In the genomic region with DNA sequence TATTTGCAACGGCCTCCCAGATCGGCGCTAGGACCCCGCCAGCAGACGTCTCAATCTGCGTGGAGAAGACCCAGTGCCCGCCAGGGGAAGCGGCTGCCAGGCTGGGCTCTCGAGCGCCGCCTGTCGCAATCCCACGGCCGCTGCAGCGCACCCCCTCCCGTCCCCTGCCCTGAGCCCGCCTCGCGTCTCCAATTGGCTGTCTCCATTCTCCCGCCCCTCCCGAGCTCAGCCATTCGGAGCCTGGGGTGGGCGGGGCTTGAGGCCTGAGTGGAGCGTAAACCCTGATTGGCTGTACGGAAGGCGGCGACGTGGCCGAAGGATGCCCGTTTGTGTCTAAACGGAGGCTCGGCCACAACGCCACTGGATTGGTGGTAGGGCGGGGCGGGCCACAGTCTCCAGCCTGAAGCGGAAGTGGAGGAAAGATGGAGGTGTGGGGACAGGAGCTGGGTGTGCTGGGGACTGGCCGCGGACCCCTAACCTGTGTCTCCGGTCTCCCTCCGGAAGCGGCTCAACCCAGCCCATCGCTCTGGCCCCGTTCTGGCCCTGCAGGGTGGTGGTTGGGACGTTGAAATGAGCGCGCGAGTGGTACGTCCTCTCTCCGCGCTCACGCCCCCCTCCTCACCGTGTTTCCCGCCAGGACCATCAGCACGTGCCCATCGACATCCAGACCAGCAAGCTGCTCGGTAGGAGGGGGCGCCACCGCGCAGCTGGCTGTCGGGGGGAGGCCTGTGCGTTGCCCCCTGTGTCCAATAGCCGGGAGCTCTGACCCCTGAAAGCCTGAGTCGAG, we compare ENCODE assay signal across 1 cellular context.
TF ChIP-seq lines count a peak whose summit lies in the region.

A gene with protein sequence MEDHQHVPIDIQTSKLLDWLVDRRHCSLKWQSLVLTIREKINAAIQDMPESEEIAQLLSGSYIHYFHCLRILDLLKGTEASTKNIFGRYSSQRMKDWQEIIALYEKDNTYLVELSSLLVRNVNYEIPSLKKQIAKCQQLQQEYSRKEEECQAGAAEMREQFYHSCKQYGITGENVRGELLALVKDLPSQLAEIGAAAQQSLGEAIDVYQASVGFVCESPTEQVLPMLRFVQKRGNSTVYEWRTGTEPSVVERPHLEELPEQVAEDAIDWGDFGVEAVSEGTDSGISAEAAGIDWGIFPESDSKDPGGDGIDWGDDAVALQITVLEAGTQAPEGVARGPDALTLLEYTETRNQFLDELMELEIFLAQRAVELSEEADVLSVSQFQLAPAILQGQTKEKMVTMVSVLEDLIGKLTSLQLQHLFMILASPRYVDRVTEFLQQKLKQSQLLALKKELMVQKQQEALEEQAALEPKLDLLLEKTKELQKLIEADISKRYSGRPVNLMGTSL (plus strand): TSS at position 389 of the 787 bp plus-strand sequence. CDS start 34 bp downstream, at position 423.

TF ChIP-seq in HepG2, 621 proteins besides CTCF, POLR2A, EP300 and RAD21 (continued from another document and continues in another):
- TF ChIP-seq, protein P1, sequence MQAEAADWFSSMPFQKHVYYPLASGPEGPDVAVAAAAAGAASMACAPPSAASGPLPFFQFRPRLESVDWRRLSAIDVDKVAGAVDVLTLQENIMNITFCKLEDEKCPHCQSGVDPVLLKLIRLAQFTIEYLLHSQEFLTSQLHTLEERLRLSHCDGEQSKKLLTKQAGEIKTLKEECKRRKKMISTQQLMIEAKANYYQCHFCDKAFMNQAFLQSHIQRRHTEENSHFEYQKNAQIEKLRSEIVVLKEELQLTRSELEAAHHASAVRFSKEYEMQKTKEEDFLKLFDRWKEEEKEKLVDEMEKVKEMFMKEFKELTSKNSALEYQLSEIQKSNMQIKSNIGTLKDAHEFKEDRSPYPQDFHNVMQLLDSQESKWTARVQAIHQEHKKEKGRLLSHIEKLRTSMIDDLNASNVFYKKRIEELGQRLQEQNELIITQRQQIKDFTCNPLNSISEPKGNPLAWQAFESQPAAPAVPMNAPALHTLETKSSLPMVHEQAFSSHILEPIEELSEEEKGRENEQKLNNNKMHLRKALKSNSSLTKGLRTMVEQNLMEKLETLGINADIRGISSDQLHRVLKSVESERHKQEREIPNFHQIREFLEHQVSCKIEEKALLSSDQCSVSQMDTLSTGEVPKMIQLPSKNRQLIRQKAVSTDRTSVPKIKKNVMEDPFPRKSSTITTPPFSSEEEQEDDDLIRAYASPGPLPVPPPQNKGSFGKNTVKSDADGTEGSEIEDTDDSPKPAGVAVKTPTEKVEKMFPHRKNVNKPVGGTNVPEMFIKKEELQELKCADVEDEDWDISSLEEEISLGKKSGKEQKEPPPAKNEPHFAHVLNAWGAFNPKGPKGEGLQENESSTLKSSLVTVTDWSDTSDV (CRISPR knock-in tag; IDR thresholded peaks at IDR 0.05), result 0 out of 2 replicates have a peak, but pooled peaks have one; percentile 47
- TF ChIP-seq ZNF891 (CRISPR knock-in tag; IDR thresholded peaks at IDR 0.05) (peak; percentile 95), MXI1 (IDR thresholded peaks at IDR 0.05; ENCODE audit: borderline replicate concordance, low read depth, low read length) (peak; percentile 87; the same call in 2 of the 3 replicates), ZNF207 (IDR thresholded peaks at IDR 0.05; ENCODE audit: borderline replicate concordance) (no peak), ZNF468 (CRISPR knock-in tag; IDR thresholded peaks at IDR 0.05) (peak; percentile 97), ZKSCAN8 (CRISPR knock-in tag; IDR thresholded peaks at IDR 0.05; ENCODE audit: borderline replicate concordance) (peak; percentile 91; the same call in 1 of the 2 replicates), KAT8 (CRISPR knock-in tag; IDR thresholded peaks at IDR 0.05) (peak; percentile 94), ZNF3 (CRISPR knock-in tag; IDR thresholded peaks at IDR 0.05) (peak; percentile 23; the same call in 1 of the 2 replicates), TEAD3 (CRISPR knock-in tag; optimal IDR thresholded peaks at IDR 0.05; ENCODE audit: borderline replicate concordance) (peak; percentile 89), NFRKB (IDR thresholded peaks at IDR 0.05) (no peak), TOE1 (CRISPR knock-in tag; IDR thresholded peaks at IDR 0.05) (peak; percentile 83; the same call in 1 of the 2 replicates), LCORL (IDR thresholded peaks at IDR 0.05) (no peak), LCORL (CRISPR knock-in tag; IDR thresholded peaks at IDR 0.05) (peak; percentile 85), GATAD2A (CRISPR knock-in tag; IDR thresholded peaks at IDR 0.05) (peak; percentile 82), DNMT1 (CRISPR knock-in tag; IDR thresholded peaks at IDR 0.05) (peak; percentile 97), NCOA2 (CRISPR knock-in tag; IDR thresholded peaks at IDR 0.05) (peak; percentile 47), FOSL1 (CRISPR knock-in tag; IDR thresholded peaks at IDR 0.05; ENCODE audit: borderline replicate concordance) (no peak), MBNL3 (CRISPR knock-in tag; conservative IDR thresholded peaks at IDR 0.05) (no peak), POLR2AphosphoS5 (IDR thresholded peaks at IDR 0.05; ENCODE audit: low read depth, low read length) (peak; percentile 84), PCBP2 (optimal IDR thresholded peaks at IDR 0.05; ENCODE audit: low read depth, low read length, poor library complexity, severe bottlenecking) (no peak), HNF4A (CRISPR knock-in tag; IDR thresholded peaks at IDR 0.05) (peak; percentile 40; the same call in 1 of the 2 replicates), SKI (IDR thresholded peaks at IDR 0.05; ENCODE audit: partially characterized antibody) (peak; percentile 86), CENPX (CRISPR knock-in tag; IDR thresholded peaks at IDR 0.05) (no peak), NR2F6 (IDR thresholded peaks at IDR 0.05) (no peak), NR2F6 (CRISPR knock-in tag; IDR thresholded peaks at IDR 0.05) (peak; percentile 60), ZFP41 (CRISPR knock-in tag; IDR thresholded peaks at IDR 0.05; ENCODE audit: borderline replicate concordance) (peak; percentile 96; the same call in 1 of the 2 replicates), SIN3B (IDR thresholded peaks at IDR 0.05; ENCODE audit: low read length) (0 out of 2 replicates have a peak, but pooled peaks have one; percentile 19), ZBTB7B (CRISPR knock-in tag; IDR thresholded peaks at IDR 0.05) (no peak; the same call in 1 of the 2 replicates), ZNF484 (CRISPR knock-in tag; IDR thresholded peaks at IDR 0.05; ENCODE audit: borderline replicate concordance, low read depth) (0 out of 2 replicates have a peak, but pooled peaks have one; percentile 57), KDM1A (CRISPR knock-in tag; IDR thresholded peaks at IDR 0.05) (no peak; the same call in none of the 2 replicates), KLF16 (CRISPR knock-in tag; IDR thresholded peaks at IDR 0.05) (peak; percentile 55 to 84; a peak in 3 of 4 replicates), GZF1 (CRISPR knock-in tag; IDR thresholded peaks at IDR 0.05) (peak; percentile 79), ZBTB8A (CRISPR knock-in tag; IDR thresholded peaks at IDR 0.05; ENCODE audit: borderline replicate concordance, low read depth) (0 out of 2 replicates have a peak, but pooled peaks have one; percentile 79), ZNF232 (CRISPR knock-in tag; IDR thresholded peaks at IDR 0.05; ENCODE audit: borderline replicate concordance) (peak; percentile 57; the same call in 1 of the 2 replicates), ELF4 (CRISPR knock-in tag; IDR thresholded peaks at IDR 0.05; ENCODE audit: borderline replicate concordance) (peak; percentile 99), SALL1 (CRISPR knock-in tag; IDR thresholded peaks at IDR 0.05) (peak; percentile 86), ETV5 (CRISPR knock-in tag; IDR thresholded peaks at IDR 0.05; ENCODE audit: borderline replicate concordance) (peak; percentile 47), ZNF720 (CRISPR knock-in tag; IDR thresholded peaks at IDR 0.05) (peak; percentile 53; the same call in 1 of the 2 replicates), MAZ (IDR thresholded peaks at IDR 0.05; ENCODE audit: borderline replicate concordance, low read depth, low read length) (peak; percentile 96), MAZ (CRISPR knock-in tag; IDR thresholded peaks at IDR 0.05; ENCODE audit: low read depth) (peak; percentile 96), SMYD3 (CRISPR knock-in tag; IDR thresholded peaks at IDR 0.05) (peak; percentile 93), AGO1 (IDR thresholded peaks at IDR 0.05; ENCODE audit: low read depth, low read length, poor library complexity, severe bottlenecking) (peak; percentile 62), ZNF430 (CRISPR knock-in tag; IDR thresholded peaks at IDR 0.05) (peak; percentile 92), ZNF557 (CRISPR knock-in tag; IDR thresholded peaks at IDR 0.05) (no peak), ZNF670 (CRISPR knock-in tag; IDR thresholded peaks at IDR 0.05; ENCODE audit: borderline replicate concordance) (peak; percentile 92; the same call in 1 of the 2 replicates)
- TF ChIP-seq, protein P2, sequence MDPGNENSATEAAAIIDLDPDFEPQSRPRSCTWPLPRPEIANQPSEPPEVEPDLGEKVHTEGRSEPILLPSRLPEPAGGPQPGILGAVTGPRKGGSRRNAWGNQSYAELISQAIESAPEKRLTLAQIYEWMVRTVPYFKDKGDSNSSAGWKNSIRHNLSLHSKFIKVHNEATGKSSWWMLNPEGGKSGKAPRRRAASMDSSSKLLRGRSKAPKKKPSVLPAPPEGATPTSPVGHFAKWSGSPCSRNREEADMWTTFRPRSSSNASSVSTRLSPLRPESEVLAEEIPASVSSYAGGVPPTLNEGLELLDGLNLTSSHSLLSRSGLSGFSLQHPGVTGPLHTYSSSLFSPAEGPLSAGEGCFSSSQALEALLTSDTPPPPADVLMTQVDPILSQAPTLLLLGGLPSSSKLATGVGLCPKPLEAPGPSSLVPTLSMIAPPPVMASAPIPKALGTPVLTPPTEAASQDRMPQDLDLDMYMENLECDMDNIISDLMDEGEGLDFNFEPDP (CRISPR knock-in tag; conservative IDR thresholded peaks at IDR 0.05), result peak; percentile 99
- TF ChIP-seq, protein P3, sequence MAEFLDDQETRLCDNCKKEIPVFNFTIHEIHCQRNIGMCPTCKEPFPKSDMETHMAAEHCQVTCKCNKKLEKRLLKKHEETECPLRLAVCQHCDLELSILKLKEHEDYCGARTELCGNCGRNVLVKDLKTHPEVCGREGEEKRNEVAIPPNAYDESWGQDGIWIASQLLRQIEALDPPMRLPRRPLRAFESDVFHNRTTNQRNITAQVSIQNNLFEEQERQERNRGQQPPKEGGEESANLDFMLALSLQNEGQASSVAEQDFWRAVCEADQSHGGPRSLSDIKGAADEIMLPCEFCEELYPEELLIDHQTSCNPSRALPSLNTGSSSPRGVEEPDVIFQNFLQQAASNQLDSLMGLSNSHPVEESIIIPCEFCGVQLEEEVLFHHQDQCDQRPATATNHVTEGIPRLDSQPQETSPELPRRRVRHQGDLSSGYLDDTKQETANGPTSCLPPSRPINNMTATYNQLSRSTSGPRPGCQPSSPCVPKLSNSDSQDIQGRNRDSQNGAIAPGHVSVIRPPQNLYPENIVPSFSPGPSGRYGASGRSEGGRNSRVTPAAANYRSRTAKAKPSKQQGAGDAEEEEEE (CRISPR knock-in tag; IDR thresholded peaks at IDR 0.05; ENCODE audit: borderline replicate concordance), result peak; percentile 26; the same call in 1 of the 2 replicates
- TF ChIP-seq, protein P4, sequence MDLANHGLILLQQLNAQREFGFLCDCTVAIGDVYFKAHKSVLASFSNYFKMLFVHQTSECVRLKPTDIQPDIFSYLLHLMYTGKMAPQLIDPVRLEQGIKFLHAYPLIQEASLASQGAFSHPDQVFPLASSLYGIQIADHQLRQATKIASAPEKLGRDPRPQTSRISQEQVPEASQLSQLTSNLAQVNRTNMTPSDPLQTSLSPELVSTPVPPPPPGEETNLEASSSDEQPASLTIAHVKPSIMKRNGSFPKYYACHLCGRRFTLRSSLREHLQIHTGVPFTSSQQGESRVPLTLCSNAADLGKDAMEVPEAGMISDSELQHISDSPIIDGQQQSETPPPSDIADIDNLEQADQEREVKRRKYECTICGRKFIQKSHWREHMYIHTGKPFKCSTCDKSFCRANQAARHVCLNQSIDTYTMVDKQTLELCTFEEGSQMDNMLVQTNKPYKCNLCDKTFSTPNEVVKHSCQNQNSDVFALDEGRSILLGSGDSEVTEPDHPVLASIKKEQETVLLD (CRISPR knock-in tag; IDR thresholded peaks at IDR 0.05; ENCODE audit: low read depth), result peak; percentile 82
- TF ChIP-seq, protein P5, sequence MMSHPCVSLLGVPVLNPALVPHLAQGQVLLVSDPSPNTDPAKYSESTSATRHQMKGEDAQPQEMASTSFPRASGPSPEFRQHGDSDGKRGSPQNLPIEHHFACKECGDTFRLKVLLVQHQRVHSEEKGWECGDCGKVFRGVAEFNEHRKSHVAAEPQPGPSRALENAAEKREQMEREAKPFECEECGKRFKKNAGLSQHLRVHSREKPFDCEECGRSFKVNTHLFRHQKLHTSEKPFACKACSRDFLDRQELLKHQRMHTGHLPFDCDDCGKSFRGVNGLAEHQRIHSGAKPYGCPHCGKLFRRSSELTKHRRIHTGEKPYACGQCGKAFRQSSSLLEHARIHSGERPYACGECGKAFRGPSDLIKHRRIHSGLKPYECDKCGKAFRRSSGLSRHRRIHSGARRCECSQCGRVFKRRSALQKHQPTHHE (CRISPR knock-in tag; IDR thresholded peaks at IDR 0.05; ENCODE audit: borderline replicate concordance), result peak; percentile 66
- TF ChIP-seq, protein P6, sequence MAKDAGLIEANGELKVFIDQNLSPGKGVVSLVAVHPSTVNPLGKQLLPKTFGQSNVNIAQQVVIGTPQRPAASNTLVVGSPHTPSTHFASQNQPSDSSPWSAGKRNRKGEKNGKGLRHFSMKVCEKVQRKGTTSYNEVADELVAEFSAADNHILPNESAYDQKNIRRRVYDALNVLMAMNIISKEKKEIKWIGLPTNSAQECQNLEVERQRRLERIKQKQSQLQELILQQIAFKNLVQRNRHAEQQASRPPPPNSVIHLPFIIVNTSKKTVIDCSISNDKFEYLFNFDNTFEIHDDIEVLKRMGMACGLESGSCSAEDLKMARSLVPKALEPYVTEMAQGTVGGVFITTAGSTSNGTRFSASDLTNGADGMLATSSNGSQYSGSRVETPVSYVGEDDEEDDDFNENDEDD (CRISPR knock-in tag; IDR thresholded peaks at IDR 0.05; ENCODE audit: borderline replicate concordance), result peak; percentile 100
- TF ChIP-seq, protein P7, sequence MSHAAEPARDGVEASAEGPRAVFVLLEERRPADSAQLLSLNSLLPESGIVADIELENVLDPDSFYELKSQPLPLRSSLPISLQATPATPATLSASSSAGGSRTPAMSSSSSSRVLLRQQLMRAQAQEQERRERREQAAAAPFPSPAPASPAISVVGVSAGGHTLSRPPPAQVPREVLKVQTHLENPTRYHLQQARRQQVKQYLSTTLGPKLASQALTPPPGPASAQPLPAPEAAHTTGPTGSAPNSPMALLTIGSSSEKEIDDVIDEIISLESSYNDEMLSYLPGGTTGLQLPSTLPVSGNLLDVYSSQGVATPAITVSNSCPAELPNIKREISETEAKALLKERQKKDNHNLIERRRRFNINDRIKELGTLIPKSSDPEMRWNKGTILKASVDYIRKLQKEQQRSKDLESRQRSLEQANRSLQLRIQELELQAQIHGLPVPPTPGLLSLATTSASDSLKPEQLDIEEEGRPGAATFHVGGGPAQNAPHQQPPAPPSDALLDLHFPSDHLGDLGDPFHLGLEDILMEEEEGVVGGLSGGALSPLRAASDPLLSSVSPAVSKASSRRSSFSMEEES (CRISPR knock-in tag; IDR thresholded peaks at IDR 0.05), result peak; percentile 77; the same call in 1 of the 2 replicates
- TF ChIP-seq, protein P8, sequence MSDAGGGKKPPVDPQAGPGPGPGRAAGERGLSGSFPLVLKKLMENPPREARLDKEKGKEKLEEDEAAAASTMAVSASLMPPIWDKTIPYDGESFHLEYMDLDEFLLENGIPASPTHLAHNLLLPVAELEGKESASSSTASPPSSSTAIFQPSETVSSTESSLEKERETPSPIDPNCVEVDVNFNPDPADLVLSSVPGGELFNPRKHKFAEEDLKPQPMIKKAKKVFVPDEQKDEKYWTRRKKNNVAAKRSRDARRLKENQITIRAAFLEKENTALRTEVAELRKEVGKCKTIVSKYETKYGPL (CRISPR knock-in tag; IDR thresholded peaks at IDR 0.05), result no peak
